Comparison of ENCODE assay signal across 8 cellular contexts in genomic region chr17:6752068-6752909, GRCh38. TPM values are rescaled to one million over a fixed set of nuclear protein-coding genes. Genes with fewer than 3 reads are reported as not detected.
DNase-seq lines count a peak whose midpoint lies in the region; FAIRE-seq and TF ChIP-seq lines count a peak whose summit lies in the region.

No MANE protein-coding gene starts in this region.

- POLR2A ChIA-PET in AG04449 (lab: Yijun Ruan, JAX): interaction anchor here (0.7 kb wide), 1 partner anchor 151 kb away, joined by 3 read pairs; no protein-coding TSS in a partner anchor

- H3K36me3 ChIP-seq in small intestine (ENCODE audit: control insufficient read depth in 2 of 2, insufficient read depth in 2 of 2, low read length in 2 of 2): no peaks in the 10 kb centered on the region

- peak overlapping the region; percentile 8 to 94 for H3K27ac ChIP-seq in small intestine (ENCODE audit: low read depth in 1 of 2, low read length in 1 of 2)

- WGBS in small intestine, 3 donors: 44 to 60% (median 59%) methylated on average over 7 of the region's 7 CpGs

- H3K4me1 ChIP-seq in small intestine (ENCODE audit: control insufficient read depth in 2 of 2, insufficient read depth in 1 of 2, low read depth in 1 of 2, low read length in 1 of 2): no peaks in the 10 kb centered on the region

- H3K9me3 ChIP-seq in small intestine (ENCODE audit: control insufficient read depth, low read depth): no peaks in the 10 kb centered on the region

- in situ Hi-C loops in astrocyte of the cerebellum (cut with HindIII; ENCODE audit: low sequenced_read_pairs): no loop called here

- peak overlapping the region; percentile 9; the same call in 1 of the 2 replicates for H3K4me3 ChIP-seq in AG04449 (ENCODE audit: low read depth, low read length)
- H3K4me3 ChIP-seq in astrocyte of the cerebellum (ENCODE audit: low read depth, low read length): no peak overlapping the region
- no peak overlapping the region for H3K4me3 ChIP-seq in small intestine (ENCODE audit: low read depth in 1 of 2, low read length in 2 of 2)

- H3K27me3 ChIP-seq in small intestine (ENCODE audit: control insufficient read depth in 2 of 2, insufficient read depth in 2 of 2, low read length in 2 of 2): no peaks in the 10 kb centered on the region

- TF ChIP-seq CTCF in AG04449 (IDR thresholded peaks at IDR 0.05; ENCODE audit: insufficient read depth, low read length, missing control alignments) (no peak), astrocyte of the cerebellum (IDR thresholded peaks at IDR 0.05; ENCODE audit: low read depth, low read length, missing control alignments) (no peak)

- DNase-seq in AG04449 (ENCODE audit: low read depth, low spot score) (peak; percentile 100), Kasumi-1 (lab: John Stamatoyannopoulos, UW) (peak; percentile 59 to 62), astrocyte of the cerebellum (ENCODE audit: low read depth) (peak; percentile 99), iPS-NIHi11 (ENCODE audit: low spot score) (peak; percentile 22), small intestine (peak; percentile 5), NCI-H2196 treated with DMSO at 0.1 percent for 48 hours (lab: John Stamatoyannopoulos, UW; ENCODE audit: unreplicated experiment) (no peak), NCI-H1417 treated with DMSO at 0.1 percent for 48 hours (lab: John Stamatoyannopoulos, UW) (no peak)
- no peak for DNase-seq in stimulated activated CD4-positive, alpha-beta T cell treated with anti-CD3 and anti-CD28 coated beads, Interleukin-2, amount 100 ng/mL, for 48 hours

- no peak for FAIRE-seq in small intestine (lab: Jason Lieb, UNC)

- CTCF ChIA-PET in AG04449 (lab: Yijun Ruan, JAX): interaction anchor here (0.6 to 4.9 kb wide), 7 partner anchors 31 to 280 kb away, joined by 3 to 31 read pairs (median 3); partner anchors contain the start of gene BCL6B

RNA-seq across cellular contexts. Expression of gene XAF1, which starts 3.6 kb away (rescaled TPM):
- 10 to 100 TPM in 1 of 3 donors, 1 to 10 TPM in 2; 7.6 to 25.8 (median 7.8) TPM for polyA plus RNA-seq in small intestine

RNA-seq across cellular contexts. Expression of gene FBXO39, which starts 23.7 kb away (rescaled TPM):
- polyA plus RNA-seq in small intestine: under 1 TPM in 1 of 3 donors, not detected in 2; 0.66 TPM

RNA-seq across cellular contexts. Expression of gene SLC13A5, which starts 39.1 kb away (rescaled TPM):
- polyA plus RNA-seq in small intestine: under 1 TPM in 1 of 3 donors, not detected in 2; 0.10 TPM

Comparison
In these comparisons a context has a peak if more than half of its experiments do, and no peak if none do; other contexts are left out.
1. DNase-seq: peak in AG04449 (single experiment), Kasumi-1 (2 of 2), astrocyte of the cerebellum (single experiment), iPS-NIHi11 (single experiment) and small intestine (single experiment); none in NCI-H2196 treated with DMSO at 0.1 percent for 48 hours (single experiment), NCI-H1417 treated with DMSO at 0.1 percent for 48 hours (single experiment) and stimulated activated CD4-positive, alpha-beta T cell treated with anti-CD3 and anti-CD28 coated beads, Interleukin-2, amount 100 ng/mL, for 48 hours (0 of 2).